In genomic region chr7:84524714-84525694, GRCh38 we compare ENCODE assay signal across 1 cellular context.
A peak's percentile ranks its signal among the peaks of the same experiment; 100 is the strongest.
TF ChIP-seq lines count a peak whose summit lies in the region.

No MANE protein-coding gene starts in this region.

TF ChIP-seq in A549, 52 proteins besides CTCF, POLR2A, EP300 and RAD21 (continued from another document):
- TF ChIP-seq, protein P1, sequence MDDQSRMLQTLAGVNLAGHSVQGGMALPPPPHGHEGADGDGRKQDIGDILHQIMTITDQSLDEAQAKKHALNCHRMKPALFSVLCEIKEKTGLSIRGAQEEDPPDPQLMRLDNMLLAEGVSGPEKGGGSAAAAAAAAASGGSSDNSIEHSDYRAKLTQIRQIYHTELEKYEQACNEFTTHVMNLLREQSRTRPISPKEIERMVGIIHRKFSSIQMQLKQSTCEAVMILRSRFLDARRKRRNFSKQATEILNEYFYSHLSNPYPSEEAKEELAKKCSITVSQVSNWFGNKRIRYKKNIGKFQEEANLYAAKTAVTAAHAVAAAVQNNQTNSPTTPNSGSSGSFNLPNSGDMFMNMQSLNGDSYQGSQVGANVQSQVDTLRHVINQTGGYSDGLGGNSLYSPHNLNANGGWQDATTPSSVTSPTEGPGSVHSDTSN (IDR thresholded peaks at IDR 0.05) = no peak
- TF ChIP-seq HES2 (IDR thresholded peaks at IDR 0.05) (no peak), CEBPB (IDR thresholded peaks at IDR 0.05) (peak; percentile 53 to 75), PHF8 (IDR thresholded peaks at IDR 0.05; ENCODE audit: borderline replicate concordance, low read depth) (no peak), POLR2AphosphoS2 (conservative IDR thresholded peaks at IDR 0.05; ENCODE audit: low read length) (no peak), ZSCAN20 (CRISPR knock-in tag; IDR thresholded peaks at IDR 0.05) (peak; percentile 96), RARB (CRISPR knock-in tag; IDR thresholded peaks at IDR 0.05) (no peak; the same call in 1 of the 2 replicates), HEYL (CRISPR knock-in tag; IDR thresholded peaks at IDR 0.05) (peak; percentile 79; the same call in 1 of the 2 replicates), MYC (IDR thresholded peaks at IDR 0.05; ENCODE audit: borderline replicate concordance, low read length) (no peak), NPAS2 (CRISPR knock-in tag; IDR thresholded peaks at IDR 0.05; ENCODE audit: borderline replicate concordance) (no peak), HOXA7 (CRISPR knock-in tag; IDR thresholded peaks at IDR 0.05) (peak; percentile 80), EHF (CRISPR knock-in tag; IDR thresholded peaks at IDR 0.05) (peak; percentile 78), NFE2L2 (conservative IDR thresholded peaks at IDR 0.05; ENCODE audit: low read length) (peak; percentile 80), CBX2 (IDR thresholded peaks at IDR 0.05; ENCODE audit: borderline replicate concordance, low read depth) (no peak), MAZ (IDR thresholded peaks at IDR 0.05; ENCODE audit: borderline replicate concordance, low read depth, low read length) (no peak), BCL3 (IDR thresholded peaks at IDR 0.05) (0 out of 3 replicates have a peak, but pooled peaks have one; percentile 44), JUN (IDR thresholded peaks at IDR 0.05) (peak; percentile 75 to 76; a peak in 4 of 5 replicates), CBX8 (IDR thresholded peaks at IDR 0.05) (no peak), HOXB13 (CRISPR knock-in tag; IDR thresholded peaks at IDR 0.05; ENCODE audit: low read depth) (peak; percentile 92), KDM5A (IDR thresholded peaks at IDR 0.05) (no peak), HDAC2 (IDR thresholded peaks at IDR 0.05) (no peak), FOSL2 (IDR thresholded peaks at IDR 0.05) (no peak), FOSL2 (CRISPR knock-in tag; IDR thresholded peaks at IDR 0.05) (peak; percentile 90), FOXS1 (CRISPR knock-in tag; IDR thresholded peaks at IDR 0.05) (peak; percentile 68; the same call in 1 of the 2 replicates), BHLHE40 (IDR thresholded peaks at IDR 0.05; ENCODE audit: low read depth, low read length) (no peak), SMC3 (IDR thresholded peaks at IDR 0.05) (peak; percentile 48; the same call in 2 of the 3 replicates), HOXB5 (CRISPR knock-in tag; IDR thresholded peaks at IDR 0.05) (peak; percentile 95), ZC3H11A (IDR thresholded peaks at IDR 0.05) (no peak), ESRRA (IDR thresholded peaks at IDR 0.05; ENCODE audit: borderline replicate concordance, low read length) (no peak)
- TF ChIP-seq, protein P2, sequence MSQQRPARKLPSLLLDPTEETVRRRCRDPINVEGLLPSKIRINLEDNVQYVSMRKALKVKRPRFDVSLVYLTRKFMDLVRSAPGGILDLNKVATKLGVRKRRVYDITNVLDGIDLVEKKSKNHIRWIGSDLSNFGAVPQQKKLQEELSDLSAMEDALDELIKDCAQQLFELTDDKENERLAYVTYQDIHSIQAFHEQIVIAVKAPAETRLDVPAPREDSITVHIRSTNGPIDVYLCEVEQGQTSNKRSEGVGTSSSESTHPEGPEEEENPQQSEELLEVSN (IDR thresholded peaks at IDR 0.05; ENCODE audit: borderline replicate concordance, low read depth) = no peak
- TF ChIP-seq, protein P3, sequence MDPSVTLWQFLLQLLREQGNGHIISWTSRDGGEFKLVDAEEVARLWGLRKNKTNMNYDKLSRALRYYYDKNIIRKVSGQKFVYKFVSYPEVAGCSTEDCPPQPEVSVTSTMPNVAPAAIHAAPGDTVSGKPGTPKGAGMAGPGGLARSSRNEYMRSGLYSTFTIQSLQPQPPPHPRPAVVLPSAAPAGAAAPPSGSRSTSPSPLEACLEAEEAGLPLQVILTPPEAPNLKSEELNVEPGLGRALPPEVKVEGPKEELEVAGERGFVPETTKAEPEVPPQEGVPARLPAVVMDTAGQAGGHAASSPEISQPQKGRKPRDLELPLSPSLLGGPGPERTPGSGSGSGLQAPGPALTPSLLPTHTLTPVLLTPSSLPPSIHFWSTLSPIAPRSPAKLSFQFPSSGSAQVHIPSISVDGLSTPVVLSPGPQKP (IDR thresholded peaks at IDR 0.05; ENCODE audit: low read depth, low read length) = no peak
- TF ChIP-seq, protein P4, sequence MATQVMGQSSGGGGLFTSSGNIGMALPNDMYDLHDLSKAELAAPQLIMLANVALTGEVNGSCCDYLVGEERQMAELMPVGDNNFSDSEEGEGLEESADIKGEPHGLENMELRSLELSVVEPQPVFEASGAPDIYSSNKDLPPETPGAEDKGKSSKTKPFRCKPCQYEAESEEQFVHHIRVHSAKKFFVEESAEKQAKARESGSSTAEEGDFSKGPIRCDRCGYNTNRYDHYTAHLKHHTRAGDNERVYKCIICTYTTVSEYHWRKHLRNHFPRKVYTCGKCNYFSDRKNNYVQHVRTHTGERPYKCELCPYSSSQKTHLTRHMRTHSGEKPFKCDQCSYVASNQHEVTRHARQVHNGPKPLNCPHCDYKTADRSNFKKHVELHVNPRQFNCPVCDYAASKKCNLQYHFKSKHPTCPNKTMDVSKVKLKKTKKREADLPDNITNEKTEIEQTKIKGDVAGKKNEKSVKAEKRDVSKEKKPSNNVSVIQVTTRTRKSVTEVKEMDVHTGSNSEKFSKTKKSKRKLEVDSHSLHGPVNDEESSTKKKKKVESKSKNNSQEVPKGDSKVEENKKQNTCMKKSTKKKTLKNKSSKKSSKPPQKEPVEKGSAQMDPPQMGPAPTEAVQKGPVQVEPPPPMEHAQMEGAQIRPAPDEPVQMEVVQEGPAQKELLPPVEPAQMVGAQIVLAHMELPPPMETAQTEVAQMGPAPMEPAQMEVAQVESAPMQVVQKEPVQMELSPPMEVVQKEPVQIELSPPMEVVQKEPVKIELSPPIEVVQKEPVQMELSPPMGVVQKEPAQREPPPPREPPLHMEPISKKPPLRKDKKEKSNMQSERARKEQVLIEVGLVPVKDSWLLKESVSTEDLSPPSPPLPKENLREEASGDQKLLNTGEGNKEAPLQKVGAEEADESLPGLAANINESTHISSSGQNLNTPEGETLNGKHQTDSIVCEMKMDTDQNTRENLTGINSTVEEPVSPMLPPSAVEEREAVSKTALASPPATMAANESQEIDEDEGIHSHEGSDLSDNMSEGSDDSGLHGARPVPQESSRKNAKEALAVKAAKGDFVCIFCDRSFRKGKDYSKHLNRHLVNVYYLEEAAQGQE (IDR thresholded peaks at IDR 0.05) = no peak
